In the genomic region with DNA sequence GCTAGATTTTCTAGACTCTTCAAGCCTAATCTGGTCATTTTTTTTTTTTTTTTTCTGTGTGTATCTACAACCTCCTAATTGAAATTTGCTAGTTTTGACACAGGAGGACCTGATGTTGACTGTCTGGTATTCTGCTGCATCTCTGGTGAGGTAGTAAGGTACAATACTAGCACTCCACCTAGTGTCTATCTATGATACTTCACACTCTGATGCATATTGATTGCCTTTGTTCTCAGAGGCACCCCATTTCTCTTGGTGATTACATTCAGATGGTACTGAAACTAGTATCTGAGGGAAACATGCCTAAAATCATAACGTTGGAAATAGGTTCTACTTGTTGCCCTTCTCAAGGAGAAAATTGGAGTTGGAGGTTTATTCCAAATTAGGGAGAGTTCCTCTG, we compare ENCODE assay signal across 8 cellular contexts.
A peak's percentile ranks its signal among the peaks of the same experiment; 100 is the strongest.
DNase-seq lines count a peak whose midpoint lies in the region; TF ChIP-seq lines count a peak whose summit lies in the region.

No MANE protein-coding gene starts in this region.

- WGBS in H9 (ENCODE audit: extremely low coverage, insufficient read length, low lambda C conversion rate), result no CpG with 5 or more reads among the region's 1 CpG
- WGBS in neuronal stem cell (ENCODE audit: extremely low coverage in 2 of 2, insufficient read length in 2 of 2, insufficient replicate concordance in 1 of 2), 2 donors, result no CpG with 5 or more reads among the region's 1 CpG
- WGBS in sigmoid colon, 2 donors, result 1 to 16% methylated on average over 1 of the region's 1 CpG

- H3K56ac ChIP-seq in H9 (ENCODE audit: insufficient read length, low read depth, low read length), result no peak overlapping the region

- TF ChIP-seq EP300 in sigmoid colon (IDR thresholded peaks at IDR 0.05), result no peak

- no peak overlapping the region for H3K4ac ChIP-seq in H9 (ENCODE audit: low read depth, low read length)
- H3K4ac ChIP-seq in neuronal stem cell (ENCODE audit: low read length), result no peak overlapping the region

- no peak overlapping the region for H3K9ac ChIP-seq in H9 (ENCODE audit: extremely low read depth, insufficient read length, low read length)
- H3K9ac ChIP-seq in neuronal stem cell (ENCODE audit: low read depth, low read length, poor library complexity), result no peak overlapping the region

- H3K36me3 ChIP-seq in neuronal stem cell (replicated peaks in 1 of 2; ENCODE audit: control insufficient read depth in 2 of 2, insufficient read depth in 2 of 2, low read length in 2 of 2) (no peaks in the 10 kb centered on the region), sigmoid colon (no peaks in the 10 kb centered on the region)

- H3K9me3 ChIP-seq in H9 (ENCODE audit: control insufficient read depth, low read depth, low read length), result no peaks in the 10 kb centered on the region
- H3K9me3 ChIP-seq in neuronal stem cell (replicated peaks in 1 of 2; ENCODE audit: control insufficient read depth in 2 of 2, insufficient read depth in 1 of 2, low read depth in 1 of 2, low read length in 2 of 2), result no peaks in the 10 kb centered on the region
- no peaks in the 10 kb centered on the region for H3K9me3 ChIP-seq in sigmoid colon

- H3K27me3 Mint-ChIP-seq in H9 (ENCODE audit: low read depth), result no peaks in the 10 kb centered on the region
- peaks cover 9% of the 10 kb centered on the region for H3K27me3 Mint-ChIP-seq in MCF 10A (ENCODE audit: insufficient read depth, unreplicated experiment)

- H3K23ac ChIP-seq in H9 (ENCODE audit: insufficient read length, low read depth, low read length) (no peak overlapping the region), neuronal stem cell (ENCODE audit: low read depth, low read length, poor library complexity) (no peak overlapping the region)

- no TSS peak for BruUV-seq in MCF 10A (replicated peaks; lab: Mats Ljungman, UMichigan)

- no peak overlapping the region for H2BK20ac ChIP-seq in H9 (ENCODE audit: low read depth, low read length, poor library complexity, severe bottlenecking)

- H2BK5ac ChIP-seq in H9 (ENCODE audit: insufficient read length, low read length) (no peak overlapping the region), neuronal stem cell (ENCODE audit: low read length) (no peak overlapping the region)

- H3K27ac Mint-ChIP-seq in H9, result peak overlapping the region in 1 of 3 experiments; percentile 60; a peak in 1 of 7 replicates
- H3K27ac Mint-ChIP-seq in MCF 10A (ENCODE audit: low read depth, unreplicated experiment), result no peak overlapping the region

- H4K91ac ChIP-seq in H9 (ENCODE audit: insufficient read length, low read depth, low read length), result no peak overlapping the region
- H4K91ac ChIP-seq in neuronal stem cell (ENCODE audit: low read depth, low read length, poor library complexity), result no peak overlapping the region

- H3K36me3 Mint-ChIP-seq in H9 (ENCODE audit: insufficient read depth in 1 of 3, low read depth in 3 of 3), result peaks cover 0 to 7% (median 4%) of the 10 kb centered on the region in 3 experiments; a peak in 3 of 7 replicates
- H3K36me3 Mint-ChIP-seq in MCF 10A (ENCODE audit: insufficient read depth, unreplicated experiment), result peaks cover 7% of the 10 kb centered on the region

- H3T11ph ChIP-seq in H9 (ENCODE audit: low read length), result no peak overlapping the region

- no peak overlapping the region for H3K4me3 ChIP-seq in neuronal stem cell (ENCODE audit: low read length in 2 of 2)
- no peak overlapping the region for H3K4me3 ChIP-seq in sigmoid colon

- H3K27ac ChIP-seq in H9 (ENCODE audit: insufficient read length, low read depth, low read length) (no peak overlapping the region), neuronal stem cell (replicated peaks; ENCODE audit: low read length) (no peak overlapping the region), sigmoid colon (no peak overlapping the region)

- H4K8ac ChIP-seq in H9 (replicated peaks; ENCODE audit: insufficient read length, low read depth, low read length), result no peak overlapping the region
- no peak overlapping the region for H4K8ac ChIP-seq in neuronal stem cell (ENCODE audit: low read depth, low read length)

- POLR2A ChIA-PET in MCF 10A (lab: Yijun Ruan, JAX), result no interaction called here

- H3K4me2 ChIP-seq in H9 (ENCODE audit: insufficient read depth, insufficient read length, low read length) (no peak overlapping the region), neuronal stem cell (ENCODE audit: insufficient read depth, low read length, poor library complexity, severe bottlenecking) (no peak overlapping the region)

- H3K9me3 Mint-ChIP-seq in H9 (peaks cover 6 to 8% of the 10 kb centered on the region in 2 experiments), MCF 10A (ENCODE audit: unreplicated experiment) (no peaks in the 10 kb centered on the region)

- H3K18ac ChIP-seq in H9 (ENCODE audit: insufficient read length, low read depth, low read length), result no peak overlapping the region
- H3K18ac ChIP-seq in neuronal stem cell (ENCODE audit: low read length), result no peak overlapping the region

- H4K5ac ChIP-seq in H9 (ENCODE audit: insufficient read length, low read depth, low read length), result no peak overlapping the region

- CTCF ChIA-PET in MCF 10A (lab: Yijun Ruan, JAX), result interaction anchor here (0.6 to 1.0 kb wide), 4 partner anchors 106 to 1080 kb away, joined by 3 to 7 read pairs (median 4); no protein-coding TSS in a partner anchor

- H2AFZ ChIP-seq in H9 (ENCODE audit: low read length) (no peak overlapping the region), neuronal stem cell (ENCODE audit: low read length) (peak overlapping the region; percentile 63)

- DNase-seq in H9, result no peak
- peak; percentile 41 for DNase-seq in NCI-H345 (lab: John Stamatoyannopoulos, UW)
- peak; percentile 57 for DNase-seq in MCF 10A (ENCODE audit: unreplicated experiment)
- peak; percentile 18 for DNase-seq in neuronal stem cell (ENCODE audit: low spot score)
- DNase-seq in NK-92 treated with Interleukin-12 subunit alpha and Interleukin-12 subunit beta, amount 100 ng/mL, for 24 hours (lab: John Stamatoyannopoulos, UW), result no peak
- no peak for DNase-seq in sigmoid colon
- DNase-seq in islet precursor cell, result no peak
- no peak for DNase-seq in activated CD4-positive, alpha-beta T cell treated with anti-CD3 and anti-CD28 coated beads for 4 hours

- H2BK15ac ChIP-seq in H9 (ENCODE audit: low read depth, low read length), result no peak overlapping the region
- no peak overlapping the region for H2BK15ac ChIP-seq in neuronal stem cell (ENCODE audit: low read length)

- no peaks in the 10 kb centered on the region for H3K23me2 ChIP-seq in H9 (ENCODE audit: insufficient read length, low read depth, low read length, poor library complexity, severe bottlenecking)

- peaks cover 3 to 4% of the 10 kb centered on the region in 2 experiments; a peak in 2 of 4 replicates for H3K4me1 Mint-ChIP-seq in H9
- no peaks in the 10 kb centered on the region for H3K4me1 Mint-ChIP-seq in MCF 10A (ENCODE audit: insufficient read depth, unreplicated experiment)

- H2BK120ac ChIP-seq in H9 (ENCODE audit: low read depth, low read length, poor library complexity, severe bottlenecking), result no peak overlapping the region
- H2BK120ac ChIP-seq in neuronal stem cell (ENCODE audit: low read depth, low read length), result no peak overlapping the region

- H3K79me1 ChIP-seq in H9 (ENCODE audit: insufficient read depth, low read depth, low read length, poor library complexity, severe bottlenecking) (no peaks in the 10 kb centered on the region), neuronal stem cell (ENCODE audit: low read depth, low read length) (no peaks in the 10 kb centered on the region)

- H3K4me1 ChIP-seq in H9 (ENCODE audit: insufficient read depth, low read length), result no peaks in the 10 kb centered on the region
- H3K4me1 ChIP-seq in neuronal stem cell (ENCODE audit: control insufficient read depth in 2 of 2, insufficient read depth in 1 of 2, low read depth in 1 of 2, low read length in 2 of 2), result no peaks in the 10 kb centered on the region
- no peaks in the 10 kb centered on the region for H3K4me1 ChIP-seq in sigmoid colon

- H3K4me3 Mint-ChIP-seq in H9 (no peak overlapping the region), MCF 10A (ENCODE audit: unreplicated experiment) (no peak overlapping the region)

- H3K14ac ChIP-seq in H9 (ENCODE audit: insufficient read depth, low read length) (no peak overlapping the region), neuronal stem cell (ENCODE audit: low read length) (no peak overlapping the region)

- H4K20me1 ChIP-seq in H9 (ENCODE audit: control insufficient read depth, insufficient read depth, insufficient read length), result no peaks in the 10 kb centered on the region

- no peaks in the 10 kb centered on the region for H3K79me2 ChIP-seq in H9 (ENCODE audit: insufficient read depth, low read length)

- H2BK12ac ChIP-seq in H9 (ENCODE audit: insufficient read length, low read depth, low read length) (no peak overlapping the region), neuronal stem cell (ENCODE audit: low read length) (no peak overlapping the region)

- intact Hi-C loops in MCF 10A (cut with micrococcal nuclease) (loop anchor here (1.0 to 2.0 kb wide), 3 partner anchors 544 to 1134 kb away; no protein-coding TSS in a partner anchor), sigmoid colon (cut with DNase I) (no loop called here)

- H2AK5ac ChIP-seq in H9 (ENCODE audit: insufficient read length, low read length) (no peak overlapping the region), neuronal stem cell (ENCODE audit: low read depth, low read length) (no peak overlapping the region)

- H3K27me3 ChIP-seq in H9 (ENCODE audit: insufficient read depth, low read length) (no peaks in the 10 kb centered on the region), neuronal stem cell (ENCODE audit: control insufficient read depth in 3 of 3, insufficient read depth in 3 of 3, low read depth in 1 of 3, low read length in 3 of 3) (no peaks in the 10 kb centered on the region), sigmoid colon (no peaks in the 10 kb centered on the region)

- TF ChIP-seq CTCF in H9 (conservative IDR thresholded peaks at IDR 0.05), result peak; percentile 67
- peak; percentile 66 for TF ChIP-seq CTCF in MCF 10A (IDR thresholded peaks at IDR 0.05; ENCODE audit: unreplicated experiment)
- TF ChIP-seq CTCF in sigmoid colon (IDR thresholded peaks at IDR 0.05), result peak in 1 of 4 experiments; percentile 25

- no peak for TF ChIP-seq POLR2A in sigmoid colon (IDR thresholded peaks at IDR 0.05)

Comparison
In these comparisons a context has a peak if more than half of its experiments do, and no peak if none do; other contexts are left out.
1. DNase-seq: peak in NCI-H345 (single experiment), MCF 10A (single experiment) and neuronal stem cell (single experiment); none in H9 (single experiment), NK-92 treated with Interleukin-12 subunit alpha and Interleukin-12 subunit beta, amount 100 ng/mL, for 24 hours (single experiment), sigmoid colon (single experiment), islet precursor cell (single experiment) and activated CD4-positive, alpha-beta T cell treated with anti-CD3 and anti-CD28 coated beads for 4 hours (0 of 2).